In the genomic region with DNA sequence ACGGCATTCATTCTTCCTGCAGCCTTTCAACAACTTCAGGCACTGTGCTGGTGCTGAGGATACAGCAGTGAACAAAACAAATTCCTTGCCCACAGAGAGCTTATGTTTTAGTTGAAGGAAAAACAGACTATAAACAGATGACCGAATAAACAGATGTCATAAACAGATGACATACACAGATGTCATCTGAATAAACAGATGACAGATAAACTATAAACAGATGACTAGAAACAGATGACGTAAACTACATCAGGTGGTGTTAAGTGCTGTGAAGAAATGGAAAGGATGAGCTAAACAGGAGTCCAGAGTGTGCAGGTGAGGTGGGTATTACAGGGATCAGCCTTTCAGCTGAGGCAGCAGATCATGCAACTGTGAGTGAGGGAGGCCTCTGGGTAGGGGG, we compare ENCODE assay signal across 24 cellular contexts.
"Had no signal": no experiment of that assay in that cellular context is flagged by ENCODE, and none has a peak within 500 bp of the region (broad histone marks: within the 10 kb centered on the region; RNA-seq: fewer than 3 reads in every experiment).

No MANE protein-coding gene starts in this region.

- FAIRE-seq: endothelial cell of umbilical vein, islet of Langerhans had no signal

- H3K9me3 ChIP-seq: colonic mucosa, esophagus muscularis mucosa, gastroesophageal sphincter, heart left ventricle, left lung, prostate gland, right atrium auricular region, sigmoid colon, spleen, thoracic aorta, tibial nerve, upper lobe of right lung, uterus had no signal

- H3K36me3 ChIP-seq: colonic mucosa, esophagus muscularis mucosa, gastroesophageal sphincter, heart left ventricle, left lung, prostate gland, right atrium auricular region, sigmoid colon, spleen, thoracic aorta, tibial nerve, upper lobe of right lung, uterus had no signal

- H2AFZ ChIP-seq: hepatocyte had no signal

- H3K79me2 ChIP-seq: hepatocyte had no signal

- DNase-seq: colonic mucosa; effector CD8-positive, alpha-beta T cell; foreskin keratinocyte; heart left ventricle; left cardiac atrium; left lung; naive thymus-derived CD8-positive, alpha-beta T cell; nephron progenitor cell; nucleus accumbens; sigmoid colon; spleen; stimulated activated CD4-positive, alpha-beta T cell treated with anti-CD3 and anti-CD28 coated beads, Interleukin-4, amount 100 ng/mL, for 4 hours; stimulated activated naive B cell treated with anti-CD40 and anti-IgM and Interleukin-4, amounts not matched to agents 10 μg/mL and 1 μg/mL and 100 μg/mL, for 72 hours; upper lobe of right lung; uterus had no signal

- H3K27me3 ChIP-seq: colonic mucosa, esophagus muscularis mucosa, foreskin keratinocyte, gastroesophageal sphincter, heart left ventricle, hepatocyte, left lung, right atrium auricular region, sigmoid colon, spleen, tibial nerve, upper lobe of right lung, uterus had no signal

- H3K27ac ChIP-seq: colonic mucosa, esophagus muscularis mucosa, foreskin keratinocyte, gastroesophageal sphincter, heart left ventricle, hepatocyte, left lung, prostate gland, right atrium auricular region, sigmoid colon, spleen, thoracic aorta, tibial nerve, upper lobe of right lung, uterus had no signal

- H3K4me3 ChIP-seq: colonic mucosa, esophagus muscularis mucosa, gastroesophageal sphincter, heart left ventricle, hepatocyte, left lung, prostate gland, right atrium auricular region, sigmoid colon, spleen, thoracic aorta, tibial nerve, upper lobe of right lung, uterus had no signal

- H3K4me2 ChIP-seq: hepatocyte had no signal

- H3K4me1 ChIP-seq: colonic mucosa, gastroesophageal sphincter, heart left ventricle, left lung, prostate gland, right atrium auricular region, sigmoid colon, spleen, tibial nerve, upper lobe of right lung, uterus had no signal
